ENCODE assay signal across 8 cellular contexts in genomic region chr2:240604291-240604938, GRCh38. TPM values are rescaled to one million over a fixed set of nuclear protein-coding genes. Genes with fewer than 3 reads are reported as not detected.
DNase-seq lines count a peak whose midpoint lies in the region; ATAC-seq and TF ChIP-seq lines count a peak whose summit lies in the region.

No MANE protein-coding gene starts in this region.

- intact Hi-C loops in head of caudate nucleus (cut with DNase I), result no loop called here

- peak; percentile 46 for TF ChIP-seq CTCF in VCaP (conservative IDR thresholded peaks at IDR 0.05)
- peak; percentile 68 for TF ChIP-seq CTCF in osteoblast (IDR thresholded peaks at IDR 0.05; ENCODE audit: extremely low read depth, low read depth, low read length)

- H3K79me2 ChIP-seq in osteoblast (ENCODE audit: insufficient read depth, low read length), result no peaks in the 10 kb centered on the region

- peaks cover 4% of the 10 kb centered on the region for H4K20me1 ChIP-seq in osteoblast (ENCODE audit: insufficient read depth, low read length)

- no peaks in the 10 kb centered on the region for H3K9me3 ChIP-seq in osteoblast (ENCODE audit: low read depth, low read length)

- no peak overlapping the region for H2AFZ ChIP-seq in osteoblast (ENCODE audit: low read length)

- no peak overlapping the region; the same call in 1 of the 2 replicates for H3K27ac ChIP-seq in VCaP
- H3K27ac ChIP-seq in osteoblast (ENCODE audit: low read depth, low read length), result no peak overlapping the region

- no peak for ATAC-seq in HG02759 (IDR thresholded peaks at IDR 0.05; ENCODE audit: unreplicated experiment)

- no peaks in the 10 kb centered on the region for H3K36me3 ChIP-seq in osteoblast (ENCODE audit: insufficient read depth, low read length)

- H3K27me3 ChIP-seq in osteoblast (ENCODE audit: insufficient read depth, low read length), result no peaks in the 10 kb centered on the region

- H3K4me3 ChIP-seq in osteoblast (ENCODE audit: insufficient read depth, low read length), result no peak overlapping the region

- H3K4me1 ChIP-seq in osteoblast (ENCODE audit: insufficient read depth, low read length), result no peaks in the 10 kb centered on the region

- peak overlapping the region; percentile 21 for H3K4me2 ChIP-seq in osteoblast (ENCODE audit: insufficient read depth, low read length)

- DNase-seq in COLO668 (lab: John Stamatoyannopoulos, UW; ENCODE audit: unreplicated experiment), result peak; percentile 80
- DNase-seq in HT-29 (ENCODE audit: low spot score), result peak; percentile 95
- DNase-seq in head of caudate nucleus, result peak; percentile 73 to 96 (median 88)
- peak; percentile 100 for DNase-seq in osteoblast (ENCODE audit: insufficient read length, low spot score, missing footprints)
- no peak for DNase-seq in NCI-H1436 (lab: John Stamatoyannopoulos, UW)
- DNase-seq in NCI-H187 (lab: John Stamatoyannopoulos, UW), result no peak

RNA-seq across cellular contexts. Expression of gene CAPN10, which starts 17.9 kb away (rescaled TPM):
- total RNA-seq in HT-29 (2014; rRNA removed; shearing (Covaris generic)), result 88.3 and 90.2 TPM in 2 replicates
- total RNA-seq in osteoblast, result 21.0 and 22.1 TPM in 2 replicates

RNA-seq across cellular contexts. Expression of gene GPR35, which starts 20.9 kb away (rescaled TPM):
- 176 and 180 TPM in 2 replicates for total RNA-seq in HT-29 (2014; rRNA removed; shearing (Covaris generic))
- total RNA-seq in osteoblast, result 1.1 and 1.5 TPM in 2 replicates

RNA-seq across cellular contexts. Expression of gene RNPEPL1, which starts 36.1 kb away (rescaled TPM):
- total RNA-seq in HT-29 (2014; rRNA removed; shearing (Covaris generic)), result 57.9 and 74.9 TPM in 2 replicates
- 13.0 and 14.7 TPM in 2 replicates for total RNA-seq in osteoblast

RNA-seq across cellular contexts. Expression of gene DUSP28, which starts 44.3 kb away (rescaled TPM):
- 10.0 and 10.4 TPM in 2 replicates for total RNA-seq in HT-29 (2014; rRNA removed; shearing (Covaris generic))
- total RNA-seq in osteoblast, result 3.2 and 4.7 TPM in 2 replicates

RNA-seq across cellular contexts. Expression of gene ANKMY1, which starts 46.6 kb away (rescaled TPM):
- 26.5 and 29.5 TPM in 2 replicates for total RNA-seq in HT-29 (2014; rRNA removed; shearing (Covaris generic))
- total RNA-seq in osteoblast, result 11.2 and 11.5 TPM in 2 replicates

Comparison
In these comparisons a context has a peak if more than half of its experiments do, and no peak if none do; other contexts are left out.
1. DNase-seq: peak in COLO668 (single experiment), HT-29 (single experiment), head of caudate nucleus (42 of 42) and osteoblast (single experiment); none in NCI-H1436 (single experiment) and NCI-H187 (0 of 2).
2. RNA of gene GPR35, which starts 20.9 kb away (total RNA-seq): 176 to 180 TPM in HT-29; 1.1 to 1.5 TPM in osteoblast; every median in the first group is over 10 times any median in the second.